ENCODE assay signal across 20 cellular contexts in the genomic region with DNA sequence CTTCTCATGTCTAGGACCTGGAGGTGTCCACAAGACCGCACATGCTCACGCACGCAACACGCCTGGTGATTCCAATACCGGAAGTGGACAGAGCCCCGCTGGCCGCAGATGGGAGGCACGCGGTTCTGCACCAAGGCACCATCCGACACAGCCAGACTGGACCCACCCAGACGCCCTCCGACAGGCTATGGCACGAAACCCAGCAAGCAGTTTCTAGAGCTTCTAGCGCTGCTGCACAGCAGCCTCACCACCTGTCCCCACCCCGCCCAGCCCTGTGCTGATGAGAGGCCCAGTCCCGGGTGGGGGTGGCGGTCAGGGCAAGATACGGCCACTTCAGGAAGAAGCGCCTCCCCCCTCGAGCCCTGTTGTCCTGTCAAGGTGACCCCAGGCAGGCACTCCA.
"Had no signal": no experiment of that assay in that cellular context is flagged by ENCODE, and none has a peak within 500 bp of the region (broad histone marks: within the 10 kb centered on the region; RNA-seq: fewer than 3 reads in every experiment).

No MANE protein-coding gene starts in this region.

- DNase-seq: activated CD4-positive, alpha-beta T cell treated with anti-CD3 and anti-CD28 coated beads for 1 hour; activated CD4-positive, alpha-beta T cell treated with anti-CD3 and anti-CD28 coated beads, Interleukin-2, amount 50 U/mL, for 48 hours; activated CD8-positive, alpha-beta memory T cell treated with anti-CD3 and anti-CD28 coated beads, Interleukin-2, amount 10 ng/mL, durations not matched to agents 7 days and 5 days; activated gamma-delta T cell; activated T-cell treated with anti-CD3 and anti-CD28 coated beads, Interleukin-2, amount 50 U/mL, for 4 hours; anterior cingulate cortex; glutamatergic neuron; left cardiac atrium; natural killer cell; nucleus accumbens; stimulated activated CD4-positive, alpha-beta T cell treated with anti-CD3 and anti-CD28 coated beads, Interleukin-1b, Interleukin-23, amount 100 ng/mL, for 48 hours; T1000 had no signal

- H3K27ac Mint-ChIP-seq: activated naive CD8-positive, alpha-beta T cell; progenitor cell of endocrine pancreas; stimulated activated memory B cell treated with anti-CD40 and anti-IgM and Interleukin-4, amounts not matched to agents 10 μg/mL and 1 μg/mL and 100 μg/mL, for 72 hours had no signal

- H3K4me1 ChIP-seq: breast epithelium had no signal

- H3K27ac ChIP-seq: breast epithelium, esophagus muscularis mucosa had no signal

- ATAC-seq: activated CD8-positive, alpha-beta memory T cell treated with anti-CD3 and anti-CD28 coated beads, Interleukin-2, amount 10 ng/mL, durations not matched to agents 7 days and 5 days; activated T-cell treated with anti-CD3 and anti-CD28 coated beads, Interleukin-2, amount 50 U/mL, for 4 hours; left cardiac atrium; natural killer cell; right cardiac atrium; stimulated activated memory B cell treated with anti-CD40 and anti-IgM and Interleukin-4, amounts not matched to agents 10 μg/mL and 1 μg/mL and 100 μg/mL, for 72 hours had no signal

- H3K36me3 Mint-ChIP-seq: natural killer cell had no signal

- H3K9me3 Mint-ChIP-seq: activated T-cell treated with anti-CD3 and anti-CD28 coated beads, Interleukin-2, amount 50 U/mL, for 4 hours; natural killer cell; stimulated activated memory B cell treated with anti-CD40 and anti-IgM and Interleukin-4, amounts not matched to agents 10 μg/mL and 1 μg/mL and 100 μg/mL, for 72 hours had no signal

- H3K4me3 ChIP-seq: breast epithelium, esophagus muscularis mucosa, lung, tibial nerve had no signal

- H3K4me3 Mint-ChIP-seq: activated CD8-positive, alpha-beta memory T cell treated with anti-CD3 and anti-CD28 coated beads, Interleukin-2, amount 10 ng/mL, durations not matched to agents 7 days and 5 days; activated naive CD8-positive, alpha-beta T cell; activated T-cell treated with anti-CD3 and anti-CD28 coated beads, Interleukin-2, amount 50 U/mL, for 4 hours; natural killer cell; stimulated activated memory B cell treated with anti-CD40 and anti-IgM and Interleukin-4, amounts not matched to agents 10 μg/mL and 1 μg/mL and 100 μg/mL, for 72 hours had no signal

- H3K9me3 ChIP-seq: breast epithelium, esophagus muscularis mucosa, tibial nerve had no signal

- H3K27me3 Mint-ChIP-seq: activated CD8-positive, alpha-beta memory T cell treated with anti-CD3 and anti-CD28 coated beads, Interleukin-2, amount 10 ng/mL, durations not matched to agents 7 days and 5 days; activated naive CD8-positive, alpha-beta T cell; progenitor cell of endocrine pancreas; stimulated activated memory B cell treated with anti-CD40 and anti-IgM and Interleukin-4, amounts not matched to agents 10 μg/mL and 1 μg/mL and 100 μg/mL, for 72 hours had no signal

- H3K36me3 ChIP-seq: breast epithelium had no signal

- H3K27me3 ChIP-seq: breast epithelium, esophagus muscularis mucosa, tibial nerve had no signal
